Comparison of ENCODE assay signal across 8 cellular contexts in the genomic region with DNA sequence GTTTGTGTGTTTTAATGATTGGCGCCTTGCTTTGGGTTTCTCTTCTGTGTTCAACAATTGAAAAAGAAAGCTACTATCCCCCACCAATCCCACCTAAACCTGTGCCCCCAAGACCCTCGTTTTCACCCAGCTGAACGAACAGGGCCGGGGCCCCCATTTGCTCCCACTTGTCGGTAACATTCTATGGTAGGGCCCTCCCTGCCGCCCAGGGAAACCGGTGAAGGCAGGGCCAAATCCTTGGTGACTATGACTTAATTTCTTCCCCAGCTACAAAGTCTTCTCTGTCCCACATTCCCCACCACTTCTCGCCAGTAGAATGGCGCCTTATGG. TPM values are rescaled to one million over a fixed set of nuclear protein-coding genes. Genes with fewer than 3 reads are reported as not detected.
DNase-seq lines count a peak whose midpoint lies in the region; ATAC-seq and TF ChIP-seq lines count a peak whose summit lies in the region.

No MANE protein-coding gene starts in this region.

- intact Hi-C loops in left colon (cut with DNase I, micrococcal nuclease) (no loop called here), thyroid gland (cut with DNase I) (loop anchor here (2.0 kb wide), 1 partner anchor 39 kb away; a partner anchor contains a TSS), posterior vena cava (cut with DNase I) (loop anchor here in 1 of 2 donors (5.0 kb wide), 1 partner anchor 201 kb away; a partner anchor contains a TSS)

- H3K27me3 ChIP-seq in thyroid gland = no peaks in the 10 kb centered on the region

- H3K4me3 ChIP-seq in thyroid gland (replicated peaks in 1 of 3) = peak overlapping the region; percentile 30 to 80 (median 55)

- TF ChIP-seq POLR2A in thyroid gland (IDR thresholded peaks at IDR 0.05) = no peak
- no peak for TF ChIP-seq POLR2A in GM18505 (IDR thresholded peaks at IDR 0.05; ENCODE audit: borderline replicate concordance, extremely low read depth, insufficient read depth, insufficient read length)

- peaks cover 7 to 14% of the 10 kb centered on the region in 2 donors for H3K4me1 ChIP-seq in thyroid gland

- H3K27ac ChIP-seq in adipose tissue (ENCODE audit: low read depth, low read length) (peak overlapping the region; percentile 65), thyroid gland (peak overlapping the region; percentile 37 to 68 (median 62))

- TF ChIP-seq CTCF in thyroid gland (IDR thresholded peaks at IDR 0.05) = no peak

- DNase-seq in activated T-cell treated with anti-CD3 and anti-CD28 coated beads for 24 hours (ENCODE audit: low read depth) = peak; percentile 6
- DNase-seq in activated T-cell treated with anti-CD3 and anti-CD28 coated beads, Interleukin-2, amount 50 U/mL, for 1 hour = no peak
- DNase-seq in left colon = no peak
- DNase-seq in thyroid gland = no peak
- DNase-seq in posterior vena cava (ENCODE audit: low spot score) = no peak
- DNase-seq in HK-2 (ENCODE audit: unreplicated experiment) = no peak

- peaks cover 24 to 25% of the 10 kb centered on the region in 2 donors for H3K36me3 ChIP-seq in thyroid gland

- H3K9me3 ChIP-seq in thyroid gland = no peaks in the 10 kb centered on the region

- ATAC-seq in left colon (peak; percentile 4), GM18505 (IDR thresholded peaks at IDR 0.05; ENCODE audit: unreplicated experiment) (no peak)

- 17 to 26% (median 24%) methylated on average over 9 of the region's 9 CpGs for WGBS in adipose tissue, 3 donors
- 20 to 31% methylated on average over 9 of the region's 9 CpGs for WGBS in thyroid gland, 2 donors

RNA-seq across cellular contexts. Expression of a gene that starts 0.6 kb away (rescaled TPM):
- 10 to 100 TPM; 45.7 to 70.3 (median 50.2) TPM for polyA plus RNA-seq in adipose tissue
- total RNA-seq in left colon (10 to 100 TPM; 84.8 to 94.7 TPM), thyroid gland (100 to 1,000 TPM in 3 of 4 donors, 10 to 100 TPM in 1; 85.3 to 123 (median 104) TPM), posterior vena cava (10 to 100 TPM; 67.2 to 78.3 TPM)

RNA-seq across cellular contexts. Expression of a gene that starts 19.2 kb away (rescaled TPM):
- polyA plus RNA-seq in adipose tissue = 1 to 10 TPM in 2 of 3 donors, under 1 TPM in 1; 0.36 to 2.1 (median 1.2) TPM
- total RNA-seq in left colon (under 1 TPM; 0.58 to 0.92 TPM), thyroid gland (1 to 10 TPM in 1 of 4 donors, under 1 TPM in 2, not detected in 1; 0.63 to 1.7 (median 0.75) TPM), posterior vena cava (1 to 10 TPM in 1 of 2 donors, under 1 TPM in 1; 0.69 to 1.5 TPM)

RNA-seq across cellular contexts. Expression of a gene that starts 29.6 kb away (rescaled TPM):
- under 1 TPM; 0.17 to 0.79 (median 0.39) TPM for polyA plus RNA-seq in adipose tissue
- total RNA-seq in left colon (1 to 10 TPM; 2.0 to 7.3 TPM), thyroid gland (1 to 10 TPM in 1 of 4 donors, under 1 TPM in 3; 0.46 to 1.7 (median 0.89) TPM), posterior vena cava (under 1 TPM; 0.51 to 1.00 TPM)

RNA-seq across cellular contexts. Expression of a gene that starts 39.9 kb away (rescaled TPM):
- polyA plus RNA-seq in adipose tissue = 10 to 100 TPM; 34.1 to 62.3 (median 35.9) TPM
- total RNA-seq in left colon = 10 to 100 TPM; 61.7 to 68.8 TPM
- total RNA-seq in thyroid gland = 100 to 1,000 TPM in 3 of 4 donors, 10 to 100 TPM in 1; 83.8 to 149 (median 119) TPM
- 10 to 100 TPM; 41.9 to 46.4 TPM for total RNA-seq in posterior vena cava

RNA-seq across cellular contexts. Expression of a gene that starts 40.1 kb away (rescaled TPM):
- 10 to 100 TPM; 12.3 to 27.7 (median 18.8) TPM for polyA plus RNA-seq in adipose tissue
- total RNA-seq in left colon = 100 to 1,000 TPM in 1 of 2 donors, 10 to 100 TPM in 1; 86.2 to 111 TPM
- total RNA-seq in thyroid gland = 10 to 100 TPM; 45.7 to 53.6 (median 48.7) TPM
- total RNA-seq in posterior vena cava = 10 to 100 TPM; 49.2 to 52.4 TPM
